In genomic region chr2:221443631-221444030, GRCh38 we compare ENCODE assay signal across 20 cellular contexts.
DNase-seq lines count a peak whose midpoint lies in the region; ATAC-seq, FAIRE-seq and TF ChIP-seq lines count a peak whose summit lies in the region.
"Had no signal": no experiment of that assay in that cellular context is flagged by ENCODE, and none has a peak within 500 bp of the region (broad histone marks: within the 10 kb centered on the region; RNA-seq: fewer than 3 reads in every experiment).

No MANE protein-coding gene starts in this region.

- H3K4me3 Mint-ChIP-seq in HFFc6 = peak overlapping the region; percentile 35
- H3K4me3 Mint-ChIP-seq: activated CD4-positive, alpha-beta T cell treated with anti-CD3 and anti-CD28 coated beads, Interleukin-2, amount 10 ng/mL, durations not matched to agents 7 days and 5 days; B cell; stimulated activated memory B cell treated with anti-CD40 and anti-IgM and Interleukin-4, amounts not matched to agents 10 μg/mL and 1 μg/mL and 100 μg/mL, for 72 hours; T-cell had no signal

- H3K4me1 ChIP-seq in endothelial cell of umbilical vein (ENCODE audit: control insufficient read depth, extremely low read depth, insufficient read depth, low read length) = peaks cover 26% of the 10 kb centered on the region
- no peaks in the 10 kb centered on the region for H3K4me1 ChIP-seq in mucosa of descending colon (ENCODE audit: low read depth)

- peak overlapping the region; percentile 77 for H3K27ac Mint-ChIP-seq in HFFc6
- H3K27ac Mint-ChIP-seq: B cell; stimulated activated memory B cell treated with anti-CD40 and anti-IgM and Interleukin-4, amounts not matched to agents 10 μg/mL and 1 μg/mL and 100 μg/mL, for 72 hours had no signal

- H3K4me3 ChIP-seq in AG10803 (ENCODE audit: low read length) (no peak overlapping the region), endothelial cell of umbilical vein (replicated peaks in 1 of 3; ENCODE audit: insufficient read depth in 1 of 3, low read depth in 1 of 3, low read length in 3 of 3) (no peak overlapping the region), mucosa of descending colon (no peak overlapping the region)
- H3K4me3 ChIP-seq: thyroid gland had no signal

- TF ChIP-seq CTCF in AG10803 (conservative IDR thresholded peaks at IDR 0.05; ENCODE audit: low read length) (no peak), HFFc6 (IDR thresholded peaks at IDR 0.05) (no peak), endothelial cell of umbilical vein (IDR thresholded peaks at IDR 0.05; ENCODE audit: extremely low read depth in 1 of 2, insufficient read depth in 1 of 2, low read depth in 1 of 2, low read length in 2 of 2) (no peak), mucosa of descending colon (IDR thresholded peaks at IDR 0.05) (no peak)

- CTCF ChIA-PET in endothelial cell of umbilical vein (lab: Charles Lee) = interaction anchor here (0.8 to 2.0 kb wide), 17 partner anchors 8 to 129 kb away, joined by 3 to 21 read pairs (median 4); no protein-coding TSS in a partner anchor

- no peak overlapping the region for H2AFZ ChIP-seq in endothelial cell of umbilical vein (ENCODE audit: low read depth, low read length)

- H3K9me3 ChIP-seq in endothelial cell of umbilical vein (replicated peaks; ENCODE audit: control insufficient read depth, insufficient read depth, low read length) (no peaks in the 10 kb centered on the region), mucosa of descending colon (no peaks in the 10 kb centered on the region)
- H3K9me3 ChIP-seq: neutrophil, thyroid gland had no signal

- peak overlapping the region; percentile 27 for H3K9ac ChIP-seq in endothelial cell of umbilical vein (replicated peaks; ENCODE audit: extremely low read depth, insufficient read depth, low read length)

- H3K4me1 Mint-ChIP-seq in HFFc6 (ENCODE audit: low read depth) = peaks cover 33% of the 10 kb centered on the region
- H3K4me1 Mint-ChIP-seq: T-cell had no signal

- no peak for TF ChIP-seq POLR2A in endothelial cell of umbilical vein (IDR thresholded peaks at IDR 0.05; ENCODE audit: low read depth, low read length)

- H3K27ac ChIP-seq in endothelial cell of umbilical vein (ENCODE audit: insufficient read depth, low read depth, low read length) = peak overlapping the region; percentile 95
- H3K27ac ChIP-seq: neutrophil had no signal

- dilution Hi-C loops in endothelial cell of umbilical vein (cut with MboI; ENCODE audit: extremely low pct_ligation_motif_present, low sequenced_read_pairs) = no loop called here

- no peaks in the 10 kb centered on the region for H3K27me3 ChIP-seq in endothelial cell of umbilical vein (ENCODE audit: control insufficient read depth in 2 of 2, insufficient read depth in 2 of 2, low read length in 2 of 2)
- H3K27me3 ChIP-seq: neutrophil, thyroid gland had no signal

- intact Hi-C loops in endothelial cell of umbilical vein (cut with micrococcal nuclease) (loop anchor here (1.0 to 5.0 kb wide), 7 partner anchors 9 to 206 kb away; partner anchors contain the start of gene EPHA4), mucosa of descending colon (cut with DNase I, micrococcal nuclease) (no loop called here), posterior cingulate gyrus (cut with DNase I) (no loop called here)

- H3K36me3 ChIP-seq in endothelial cell of umbilical vein (ENCODE audit: control insufficient read depth in 2 of 2, extremely low read depth in 1 of 2, insufficient read depth in 2 of 2, low read length in 2 of 2) = peaks cover 3 to 7% of the 10 kb centered on the region in 2 experiments
- H3K36me3 ChIP-seq in mucosa of descending colon (ENCODE audit: low read depth) = no peaks in the 10 kb centered on the region
- H3K36me3 ChIP-seq: neutrophil, thyroid gland had no signal

- DNase-seq in AG10803 (ENCODE audit: low read depth) (peak; percentile 78), HFFc6 (no peak), endothelial cell of umbilical vein (ENCODE audit: low read depth, low spot score) (no peak), mucosa of descending colon (no peak), HTR-8/SVneo (ENCODE audit: insufficient read length, low spot score) (no peak), RKO (ENCODE audit: low spot score) (no peak), posterior cingulate gyrus (no peak)
- DNase-seq: activated CD4-positive, alpha-beta T cell treated with anti-CD3 and anti-CD28 coated beads, Interleukin-2, amount 10 ng/mL, durations not matched to agents 7 days and 5 days; activated CD8-positive, alpha-beta memory T cell treated with anti-CD3 and anti-CD28 coated beads, Interleukin-2, amount 50 U/mL, for 48 hours; activated effector memory CD4-positive, alpha-beta T cell treated with anti-CD3 and anti-CD28 coated beads, Interleukin-2, amount 50 U/mL, for 16 hours; central memory CD4-positive, alpha-beta T cell; GOT3; NCI-H1105 treated with DMSO at 0.1 percent for 48 hours; NCI-H524 treated with DMSO at 0.1 percent for 48 hours; T-cell; thyroid gland had no signal

- no peaks in the 10 kb centered on the region for H3K27me3 Mint-ChIP-seq in HFFc6 (ENCODE audit: insufficient read depth)
- H3K27me3 Mint-ChIP-seq: activated CD4-positive, alpha-beta T cell treated with anti-CD3 and anti-CD28 coated beads, Interleukin-2, amount 10 ng/mL, durations not matched to agents 7 days and 5 days; B cell; stimulated activated memory B cell treated with anti-CD40 and anti-IgM and Interleukin-4, amounts not matched to agents 10 μg/mL and 1 μg/mL and 100 μg/mL, for 72 hours; T-cell had no signal

- FAIRE-seq in endothelial cell of umbilical vein (lab: Jason Lieb, UNC) = no peak
- FAIRE-seq in HTR-8/SVneo (lab: Jason Lieb, UNC) = no peak

- POLR2A ChIA-PET in endothelial cell of umbilical vein (lab: Charles Lee) = interaction anchor here (0.9 to 1.0 kb wide), 2 partner anchors 10 to 20 kb away, joined by 4 to 5 read pairs; no protein-coding TSS in a partner anchor

- ATAC-seq in mucosa of descending colon (peak; percentile 19), GM18498 (IDR thresholded peaks at IDR 0.05; ENCODE audit: unreplicated experiment) (no peak)
- ATAC-seq: stimulated activated memory B cell treated with anti-CD40 and anti-IgM and Interleukin-4, amounts not matched to agents 10 μg/mL and 1 μg/mL and 100 μg/mL, for 72 hours; T-cell had no signal

- BruUV-seq in endothelial cell of umbilical vein (replicated peaks; lab: Mats Ljungman, UMichigan) = TSS peak; percentile 66

- no peaks in the 10 kb centered on the region for H3K9me1 ChIP-seq in endothelial cell of umbilical vein (replicated peaks; ENCODE audit: control insufficient read depth, extremely low read depth, insufficient read depth, low read length)

- H4K20me1 ChIP-seq in endothelial cell of umbilical vein (replicated peaks; ENCODE audit: control insufficient read depth, extremely low read depth, insufficient read depth, low read length) = no peaks in the 10 kb centered on the region

- H3K4me2 ChIP-seq in endothelial cell of umbilical vein (ENCODE audit: insufficient read depth, low read length) = peak overlapping the region; percentile 76

- H3K36me3 Mint-ChIP-seq in HFFc6 (ENCODE audit: low read depth) = peaks cover 27% of the 10 kb centered on the region

- H3K79me2 ChIP-seq in endothelial cell of umbilical vein (ENCODE audit: control insufficient read depth, insufficient read depth, low read length) = no peaks in the 10 kb centered on the region

- no peaks in the 10 kb centered on the region for H3K9me3 Mint-ChIP-seq in HFFc6
- H3K9me3 Mint-ChIP-seq: activated CD4-positive, alpha-beta T cell treated with anti-CD3 and anti-CD28 coated beads, Interleukin-2, amount 10 ng/mL, durations not matched to agents 7 days and 5 days; stimulated activated memory B cell treated with anti-CD40 and anti-IgM and Interleukin-4, amounts not matched to agents 10 μg/mL and 1 μg/mL and 100 μg/mL, for 72 hours; T-cell had no signal

TF ChIP-seq in endothelial cell of umbilical vein, 7 proteins besides CTCF, POLR2A, EP300 and RAD21:
- TF ChIP-seq EZH2 (IDR thresholded peaks at IDR 0.05; ENCODE audit: borderline replicate concordance, low read depth, low read length, severe bottlenecking) (no peak), FOS (IDR thresholded peaks at IDR 0.05; ENCODE audit: borderline replicate concordance, insufficient read depth, low read length) (no peak), POLR2AphosphoS5 (IDR thresholded peaks at IDR 0.05; ENCODE audit: insufficient read depth, low read depth, low read length) (no peak), GATA2 (IDR thresholded peaks at IDR 0.05; ENCODE audit: insufficient read depth, insufficient read length, low read depth, low read length) (no peak), MYC (IDR thresholded peaks at IDR 0.05; ENCODE audit: low read depth, low read length) (no peak), MAX (IDR thresholded peaks at IDR 0.05; ENCODE audit: insufficient read depth, insufficient read length) (no peak), JUN (IDR thresholded peaks at IDR 0.05; ENCODE audit: borderline replicate concordance, insufficient read depth, insufficient read length, low read depth) (no peak)
TF ChIP-seq in endothelial cell of umbilical vein: peak in this region for 0.
